ENCODE assay signal across 9 cellular contexts in genomic region chr5:78405820-78406750, GRCh38. TPM values are rescaled to one million over a fixed set of nuclear protein-coding genes. Genes with fewer than 3 reads are reported as not detected.
A peak's percentile ranks its signal among the peaks of the same experiment; 100 is the strongest.
DNase-seq lines count a peak whose midpoint lies in the region; TF ChIP-seq lines count a peak whose summit lies in the region.
"Had no signal": no experiment of that assay in that cellular context is flagged by ENCODE, and none has a peak within 500 bp of the region (broad histone marks: within the 10 kb centered on the region; RNA-seq: fewer than 3 reads in every experiment).

No MANE protein-coding gene starts in this region.

- H3K27me3 ChIP-seq in GM06990 (replicated peaks; ENCODE audit: control insufficient read depth, insufficient read depth, low read length) (no peaks in the 10 kb centered on the region), GM23248 (replicated peaks; ENCODE audit: insufficient read depth) (no peaks in the 10 kb centered on the region), adipocyte (replicated peaks; ENCODE audit: control insufficient read depth, insufficient read depth, low read length) (no peaks in the 10 kb centered on the region), mesenchymal stem cell (ENCODE audit: control insufficient read depth in 1 of 2, insufficient read depth in 1 of 2, low read length in 2 of 2) (no peaks in the 10 kb centered on the region), dorsolateral prefrontal cortex (no peaks in the 10 kb centered on the region)

- peak overlapping the region; percentile 68 for H3K4me2 ChIP-seq in GM23248 (ENCODE audit: unreplicated experiment)
- no peak overlapping the region for H3K4me2 ChIP-seq in mesenchymal stem cell (ENCODE audit: low read length, poor library complexity, severe bottlenecking)

- H3K23ac ChIP-seq in mesenchymal stem cell (ENCODE audit: low read length in 2 of 2) = no peak overlapping the region

- no peak overlapping the region for H3K18ac ChIP-seq in mesenchymal stem cell (ENCODE audit: low read depth in 1 of 2, low read length in 2 of 2)

- no peak overlapping the region for H2BK120ac ChIP-seq in mesenchymal stem cell (ENCODE audit: low read depth, low read length)

- H2AFZ ChIP-seq in GM23248 = no peak overlapping the region
- H2AFZ ChIP-seq in mesenchymal stem cell (ENCODE audit: low read depth, low read length) = no peak overlapping the region

- H3K9me2 ChIP-seq in GM23248 (ENCODE audit: insufficient read depth) = no peaks in the 10 kb centered on the region

- H2BK15ac ChIP-seq in mesenchymal stem cell (ENCODE audit: low read depth, poor library complexity, severe bottlenecking) = no peak overlapping the region

- H3K4ac ChIP-seq in mesenchymal stem cell (ENCODE audit: low read depth in 1 of 2, low read length in 2 of 2) = no peak overlapping the region

- H4K91ac ChIP-seq in mesenchymal stem cell (ENCODE audit: low read length) = no peak overlapping the region

- H3K79me2 ChIP-seq in GM23248 (ENCODE audit: insufficient read depth) = peaks cover 91% of the 10 kb centered on the region

- intact Hi-C loops in dorsolateral prefrontal cortex (cut with DNase I) (no loop called here), cardiac septum (cut with DNase I) (no loop called here)

- in situ Hi-C loops in GM23248 (cut with MboI) = no loop called here

- H3K14ac ChIP-seq in mesenchymal stem cell (ENCODE audit: low read length in 2 of 2) = no peak overlapping the region

- no peak overlapping the region for H2AK5ac ChIP-seq in mesenchymal stem cell (ENCODE audit: low read length, severe bottlenecking)

- TF ChIP-seq CTCF in GM06990 (IDR thresholded peaks at IDR 0.05; ENCODE audit: insufficient read depth, low read length, poor library complexity, severe bottlenecking) (no peak), dorsolateral prefrontal cortex (IDR thresholded peaks at IDR 0.05 in 54 of 56, conservative IDR thresholded peaks at IDR 0.05 in 2 of 56; ENCODE audit: low read depth in 1 of 56, partially characterized antibody in 56 of 56) (no peak)

- H3K79me1 ChIP-seq in mesenchymal stem cell (replicated peaks; ENCODE audit: low read length, poor library complexity, severe bottlenecking) = peaks cover 36% of the 10 kb centered on the region

- H3K4me3 ChIP-seq in GM06990 (replicated peaks; ENCODE audit: low read depth, low read length) (no peak overlapping the region), GM23248 (no peak overlapping the region), adipocyte (ENCODE audit: low read length) (no peak overlapping the region), mesenchymal stem cell (ENCODE audit: insufficient read depth in 1 of 2, low read depth in 1 of 2, low read length in 2 of 2) (no peak overlapping the region), dorsolateral prefrontal cortex (no peak overlapping the region)

- H3K9me3 ChIP-seq in GM23248 (ENCODE audit: low read depth) = no peaks in the 10 kb centered on the region
- H3K9me3 ChIP-seq in adipocyte (ENCODE audit: control insufficient read depth, low read length) = no peaks in the 10 kb centered on the region
- no peaks in the 10 kb centered on the region for H3K9me3 ChIP-seq in mesenchymal stem cell (ENCODE audit: control insufficient read depth, low read length)

- no peak overlapping the region for H2BK12ac ChIP-seq in mesenchymal stem cell (ENCODE audit: low read length in 2 of 2)

- WGBS in GM23248 (ENCODE audit: low coverage in 1 of 2, low lambda C conversion rate in 2 of 2, missing lambda C conversion rate in 2 of 2), 2 experiments = 38 to 40% methylated on average over 5 of the region's 5 CpGs
- WGBS in mesenchymal stem cell = 44% methylated on average over 1 of the region's 5 CpGs

- H3K9ac ChIP-seq in GM23248 = no peak overlapping the region
- H3K9ac ChIP-seq in adipocyte (ENCODE audit: low read length) = no peak overlapping the region
- peak overlapping the region; percentile 4 for H3K9ac ChIP-seq in mesenchymal stem cell (ENCODE audit: low read length)

- DNase-seq in GM06990 (ENCODE audit: extremely low read depth, insufficient read length) (peak; percentile 28), GM23248 (peak; percentile 77), adipocyte (ENCODE audit: low read depth) (peak; percentile 43), mesenchymal stem cell (peak; percentile 55), dorsolateral prefrontal cortex (no peak), cardiac septum (ENCODE audit: low spot score) (no peak), NCI-H128 (lab: John Stamatoyannopoulos, UW; ENCODE audit: unreplicated experiment) (no peak)
- DNase-seq in stimulated activated CD4-positive, alpha-beta T cell treated with anti-CD3 and anti-CD28 coated beads, Interleukin-2, amount 100 ng/mL, for 24 hours = no peak
- DNase-seq: H9 had no signal

- peaks cover 16% of the 10 kb centered on the region for H3K4me1 ChIP-seq in GM23248 (ENCODE audit: insufficient read depth)
- peaks cover 20% of the 10 kb centered on the region for H3K4me1 ChIP-seq in adipocyte (ENCODE audit: control insufficient read depth, insufficient read depth, low read length)
- no peaks in the 10 kb centered on the region for H3K4me1 ChIP-seq in mesenchymal stem cell (ENCODE audit: control insufficient read depth, insufficient read depth, low read depth, low read length)

- H2BK5ac ChIP-seq in mesenchymal stem cell (ENCODE audit: low read depth, low read length, poor library complexity, severe bottlenecking) = no peak overlapping the region

- H4K20me1 ChIP-seq in GM23248 (ENCODE audit: insufficient read depth) = no peaks in the 10 kb centered on the region

- H3K36me3 ChIP-seq in GM06990 (ENCODE audit: control insufficient read depth, insufficient read depth, low read length) (no peaks in the 10 kb centered on the region), GM23248 (ENCODE audit: low read depth) (no peaks in the 10 kb centered on the region), adipocyte (ENCODE audit: control insufficient read depth, insufficient read depth, low read length, severe bottlenecking) (no peaks in the 10 kb centered on the region), mesenchymal stem cell (ENCODE audit: control insufficient read depth in 1 of 2, insufficient read depth in 2 of 2, low read depth in 1 of 2, low read length in 2 of 2) (no peaks in the 10 kb centered on the region)

- peaks cover 22% of the 10 kb centered on the region for H3F3A ChIP-seq in GM23248 (ENCODE audit: insufficient read depth)

- H4K8ac ChIP-seq in mesenchymal stem cell (ENCODE audit: low read length) = no peak overlapping the region

- H3K27ac ChIP-seq in GM23248 (peak overlapping the region; percentile 19; the same call in 1 of the 2 replicates), mesenchymal stem cell (ENCODE audit: low read length, poor library complexity, severe bottlenecking) (peak overlapping the region; percentile 45), dorsolateral prefrontal cortex (peak overlapping the region in 1 of 59 donors; percentile 40)

RNA-seq across cellular contexts. Expression of gene SCAMP1, which starts 45.7 kb away (rescaled TPM):
- total RNA-seq in GM23248 (2014; rRNA removed; shearing (Covaris generic)) = 57.7 and 89.2 TPM in 2 replicates
- 66.8 and 66.9 TPM in 2 replicates for polyA plus RNA-seq in GM23248 (2016; fragmentation: Nextera tagmentation; extraction: Ambion mirVana)
- polyA plus RNA-seq in mesenchymal stem cell (2013, experiment 1 of 2) = 17.6 TPM
- polyA plus RNA-seq in mesenchymal stem cell (2013, experiment 2 of 2) = 17.6 TPM
- total RNA-seq in dorsolateral prefrontal cortex (100 to 1,000 TPM in 73 of 120 experiments, 10 to 100 TPM in 47; 54.8 to 153 (median 108) TPM), cardiac septum (29.1 TPM)

Comparison
In these comparisons a context has a peak if more than half of its experiments do, and no peak if none do; other contexts are left out.
1. DNase-seq: peak in GM06990 (single experiment), GM23248 (single experiment), adipocyte (single experiment) and mesenchymal stem cell (single experiment); none in dorsolateral prefrontal cortex (0 of 10), cardiac septum (single experiment), NCI-H128 (single experiment) and stimulated activated CD4-positive, alpha-beta T cell treated with anti-CD3 and anti-CD28 coated beads, Interleukin-2, amount 100 ng/mL, for 24 hours (0 of 2).